18 cellular contexts compared by ENCODE assay signal in the genomic region with DNA sequence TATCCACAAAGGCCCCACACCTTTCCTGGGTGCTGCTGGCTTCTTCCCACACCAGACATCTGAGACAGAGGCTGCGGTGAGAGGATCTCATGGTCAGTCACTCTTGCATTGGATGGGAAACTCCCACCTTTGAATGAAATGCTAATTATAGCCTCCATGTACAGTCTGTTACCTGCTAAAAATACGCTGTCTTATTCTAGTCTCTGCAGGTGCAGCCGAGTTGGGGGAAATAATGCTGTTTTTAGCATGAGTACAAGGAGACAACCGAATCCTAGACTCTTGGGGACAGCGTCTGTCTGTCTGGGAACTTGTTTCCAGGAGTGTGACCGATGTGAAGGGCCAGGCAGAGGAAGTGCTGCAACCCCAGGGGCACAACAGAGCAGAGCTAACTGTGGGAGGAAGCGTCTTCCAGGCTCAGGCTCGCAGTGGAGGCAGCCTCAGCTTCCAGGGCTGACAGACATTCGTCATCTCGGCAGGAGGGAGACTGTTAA.
DNase-seq lines count a peak whose midpoint lies in the region; ATAC-seq and TF ChIP-seq lines count a peak whose summit lies in the region.
"Had no signal": no experiment of that assay in that cellular context is flagged by ENCODE, and none has a peak within 500 bp of the region (broad histone marks: within the 10 kb centered on the region; RNA-seq: fewer than 3 reads in every experiment).

No MANE protein-coding gene starts in this region.

- H3K4me3 Mint-ChIP-seq in neural crest cell = no peak overlapping the region
- H3K4me3 Mint-ChIP-seq: activated naive CD4-positive, alpha-beta T cell treated with anti-CD3 and anti-CD28 coated beads, Interleukin-2, amount 50 U/mL, for 24 hours; activated T-cell treated with anti-CD3 and anti-CD28 coated beads, Interleukin-2, amount 50 U/mL, for 24 hours had no signal

- no peaks in the 10 kb centered on the region for H3K36me3 Mint-ChIP-seq in neural crest cell (ENCODE audit: low read depth)
- H3K36me3 Mint-ChIP-seq: activated naive CD4-positive, alpha-beta T cell treated with anti-CD3 and anti-CD28 coated beads, Interleukin-2, amount 50 U/mL, for 24 hours had no signal

- peaks cover 16% of the 10 kb centered on the region for H3K4me1 Mint-ChIP-seq in neural crest cell
- H3K4me1 Mint-ChIP-seq: activated naive CD4-positive, alpha-beta T cell treated with anti-CD3 and anti-CD28 coated beads, Interleukin-2, amount 50 U/mL, for 24 hours had no signal

- H3K4me3 ChIP-seq in GM12865 (ENCODE audit: low read depth, low read length) = no peak overlapping the region
- H3K4me3 ChIP-seq: body of pancreas, coronary artery had no signal

- H3K9me3 Mint-ChIP-seq in neural crest cell = peaks cover 2% of the 10 kb centered on the region
- H3K9me3 Mint-ChIP-seq: activated naive CD4-positive, alpha-beta T cell treated with anti-CD3 and anti-CD28 coated beads, Interleukin-2, amount 50 U/mL, for 24 hours had no signal

- peak overlapping the region; percentile 29 for H3K27ac Mint-ChIP-seq in neural crest cell (ENCODE audit: unreplicated experiment)
- H3K27ac Mint-ChIP-seq: activated naive CD4-positive, alpha-beta T cell treated with anti-CD3 and anti-CD28 coated beads, Interleukin-2, amount 50 U/mL, for 24 hours; activated T-cell treated with anti-CD3 and anti-CD28 coated beads, Interleukin-2, amount 50 U/mL, for 24 hours had no signal

- peaks cover 33% of the 10 kb centered on the region for H3K27me3 Mint-ChIP-seq in neural crest cell (ENCODE audit: low read depth)

- no peak for TF ChIP-seq CTCF in GM12865 (IDR thresholded peaks at IDR 0.05; ENCODE audit: insufficient read depth, low read depth, low read length, missing control alignments)
- no peak for TF ChIP-seq CTCF in neural crest cell (conservative IDR thresholded peaks at IDR 0.05)

- peak; percentile 80 for ATAC-seq in GM21529 (IDR thresholded peaks at IDR 0.05; ENCODE audit: unreplicated experiment)
- ATAC-seq: body of pancreas, left ventricle myocardium superior had no signal

- DNase-seq in GM12865 (ENCODE audit: low read depth) (peak; percentile 59), NCI-H2227 treated with DMSO at 0.1 percent for 48 hours (lab: John Stamatoyannopoulos, UW) (peak; percentile 45), neural crest cell (ENCODE audit: low read depth, low spot score) (no peak), SKM-1 treated with dmso at 0.1 percent for 144 hours (lab: John Stamatoyannopoulos, UW; ENCODE audit: unreplicated experiment) (no peak), T-helper 2 cell (no peak), inferior parietal cortex (ENCODE audit: extremely low spot score) (no peak)
- DNase-seq in stimulated activated CD4-positive, alpha-beta T cell treated with anti-CD3 and anti-CD28 coated beads, Interleukin-4, amount 100 ng/mL, for 1 hour = no peak
- DNase-seq: activated CD4-positive, alpha-beta T cell treated with anti-CD3 and anti-CD28 coated beads, Interleukin-2, amount 50 U/mL, for 4 hours; activated T-cell treated with anti-CD3 and anti-CD28 coated beads, Interleukin-2, amount 50 U/mL, for 24 hours; body of pancreas; left ventricle myocardium superior; NCI-H1105; NK-92 treated with Interleukin-12 subunit alpha and Interleukin-12 subunit beta, amount 100 ng/mL, for 24 hours; stimulated activated CD4-positive, alpha-beta T cell treated with anti-CD3 and anti-CD28 coated beads, Interleukin-4, amount 100 ng/mL, for 4 hours; stimulated activated CD8-positive, alpha-beta memory T cell treated with anti-CD3 and anti-CD28 coated beads, Interleukin-4, amount 100 ng/mL, for 48 hours had no signal

Comparison
In these comparisons a context has a peak if more than half of its experiments do, and no peak if none do; other contexts are left out.
1. DNase-seq: peak in GM12865 (single experiment) and NCI-H2227 treated with DMSO at 0.1 percent for 48 hours (single experiment); none in neural crest cell (single experiment), SKM-1 treated with dmso at 0.1 percent for 144 hours (single experiment), T-helper 2 cell (0 of 5), inferior parietal cortex (single experiment) and stimulated activated CD4-positive, alpha-beta T cell treated with anti-CD3 and anti-CD28 coated beads, Interleukin-4, amount 100 ng/mL, for 1 hour (single experiment).